In the genomic region with DNA sequence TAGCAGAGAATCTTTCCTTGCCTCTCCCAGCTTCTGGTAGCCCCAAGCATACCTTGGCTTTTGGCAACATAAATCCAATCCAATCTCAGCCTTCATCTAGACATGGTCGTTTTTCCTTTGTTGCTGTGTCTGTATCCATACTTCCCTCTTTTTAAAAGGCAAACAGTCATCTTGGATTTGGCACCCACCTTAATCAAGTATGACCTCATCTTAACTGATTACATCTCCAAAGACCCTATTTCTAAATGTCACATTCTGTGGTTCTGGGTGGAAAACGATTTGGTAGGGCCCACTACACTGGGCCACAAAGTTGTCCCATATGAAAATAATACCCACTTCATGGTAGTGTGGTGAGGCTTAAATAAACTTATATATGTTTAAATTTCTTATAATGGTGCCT, we compare ENCODE assay signal across 8 cellular contexts. TPM values are rescaled to one million over a fixed set of nuclear protein-coding genes. Genes with fewer than 3 reads are reported as not detected.
DNase-seq lines count a peak whose midpoint lies in the region; ATAC-seq and TF ChIP-seq lines count a peak whose summit lies in the region.

No MANE protein-coding gene starts in this region.

- no peaks in the 10 kb centered on the region for H4K20me1 ChIP-seq in DOHH2 (ENCODE audit: control insufficient read depth, insufficient read depth, low read depth, low read length)

- H3K9me3 ChIP-seq in DOHH2 (ENCODE audit: control insufficient read depth, insufficient read depth, low read length) (no peaks in the 10 kb centered on the region), NT2/D1 (ENCODE audit: insufficient read depth, low read length) (no peaks in the 10 kb centered on the region), parathyroid adenoma (ENCODE audit: control insufficient read depth, low read length) (no peaks in the 10 kb centered on the region)

- peak overlapping the region; percentile 81 for H3K4me2 ChIP-seq in DOHH2 (ENCODE audit: low read length)
- H3K4me2 ChIP-seq in parathyroid adenoma (ENCODE audit: low read length) = peak overlapping the region; percentile 46

- H3K36me3 ChIP-seq in DOHH2 (ENCODE audit: control insufficient read depth, low read length) (peaks cover 51% of the 10 kb centered on the region), NT2/D1 (ENCODE audit: insufficient read depth, insufficient read length, low read length) (peaks cover 28% of the 10 kb centered on the region), parathyroid adenoma (ENCODE audit: control insufficient read depth, insufficient read depth, low read length) (no peaks in the 10 kb centered on the region)

- H3K9ac ChIP-seq in NT2/D1 (ENCODE audit: insufficient read length, low read depth) (peak overlapping the region; percentile 90), parathyroid adenoma (peak overlapping the region; percentile 35)

- peak overlapping the region; percentile 95 for H2AFZ ChIP-seq in parathyroid adenoma

- H3K4me3 ChIP-seq in DOHH2 (ENCODE audit: low read length) (peak overlapping the region; percentile 85), NT2/D1 (ENCODE audit: insufficient read length, low read depth) (peak overlapping the region; percentile 80), parathyroid adenoma (ENCODE audit: low read depth, low read length) (peak overlapping the region; percentile 69)

- H3K27ac ChIP-seq in DOHH2 (ENCODE audit: low read depth, low read length) (peak overlapping the region; percentile 77), epithelial cell of prostate (peak overlapping the region; percentile 79), parathyroid adenoma (no peak overlapping the region)

- H3K79me2 ChIP-seq in DOHH2 (ENCODE audit: control insufficient read depth, low read length) (peaks cover 39% of the 10 kb centered on the region), parathyroid adenoma (peaks cover 7% of the 10 kb centered on the region)

- H3K4me1 ChIP-seq in DOHH2 (ENCODE audit: control insufficient read depth, low read length) (peaks cover 29% of the 10 kb centered on the region), NT2/D1 (ENCODE audit: insufficient read depth, insufficient read length) (no peaks in the 10 kb centered on the region), parathyroid adenoma (no peaks in the 10 kb centered on the region)

- DNase-seq in NT2/D1 (ENCODE audit: low read depth, low spot score) = no peak
- no peak for DNase-seq in epithelial cell of prostate (ENCODE audit: low read depth, low spot score)
- no peak for DNase-seq in mucosa of gallbladder (ENCODE audit: low spot score)
- DNase-seq in left lobe of liver (ENCODE audit: low spot score) = no peak
- no peak for DNase-seq in NCI-H146 treated with DMSO at 0.1 percent for 48 hours (lab: John Stamatoyannopoulos, UW; ENCODE audit: unreplicated experiment)
- no peak for DNase-seq in HK-2 (ENCODE audit: unreplicated experiment)

- TF ChIP-seq CTCF in DOHH2 (IDR thresholded peaks at IDR 0.05; ENCODE audit: low read depth, low read length, poor library complexity, severe bottlenecking) = no peak
- no peak for TF ChIP-seq CTCF in parathyroid adenoma (IDR thresholded peaks at IDR 0.05)

- H3K27me3 ChIP-seq in DOHH2 (ENCODE audit: control insufficient read depth, low read length) (no peaks in the 10 kb centered on the region), NT2/D1 (ENCODE audit: insufficient read depth, insufficient read length) (no peaks in the 10 kb centered on the region), parathyroid adenoma (ENCODE audit: control insufficient read depth, insufficient read depth, low read length) (no peaks in the 10 kb centered on the region)

- H3K9me2 ChIP-seq in DOHH2 (replicated peaks; ENCODE audit: control insufficient read depth, low read length) = no peaks in the 10 kb centered on the region

- ATAC-seq in left lobe of liver = no peak

- H3F3A ChIP-seq in DOHH2 (ENCODE audit: control insufficient read depth, insufficient read depth) = peaks cover 16% of the 10 kb centered on the region; the same call in 1 of the 2 replicates

RNA-seq across cellular contexts. Expression of a gene that starts 0.9 kb away (rescaled TPM):
- total RNA-seq in mucosa of gallbladder (14.0 TPM), left lobe of liver (4.7 TPM)

RNA-seq across cellular contexts. Expression of a gene that starts 15.9 kb away (rescaled TPM):
- total RNA-seq in mucosa of gallbladder (48.1 TPM), left lobe of liver (53.4 TPM)

RNA-seq across cellular contexts. Expression of a gene that starts 19.7 kb away (rescaled TPM):
- 0.29 TPM for total RNA-seq in mucosa of gallbladder
- 757 TPM for total RNA-seq in left lobe of liver

RNA-seq across cellular contexts. Expression of a gene that starts 51.2 kb away (rescaled TPM):
- total RNA-seq in mucosa of gallbladder (not detected), left lobe of liver (102 TPM)

RNA-seq across cellular contexts. Expression of a gene that starts 57.8 kb away (rescaled TPM):
- 8.4 TPM for total RNA-seq in mucosa of gallbladder
- total RNA-seq in left lobe of liver = 11,492 TPM

Comparison
In these comparisons a context has a peak if more than half of its experiments do, and no peak if none do; other contexts are left out.
1. RNA of a gene that starts 19.7 kb away (total RNA-seq): 757 TPM in left lobe of liver (single experiment); 0.29 TPM in mucosa of gallbladder (single experiment); every median in the first group is over 100 times any median in the second.
2. Peak in every context shown above with its lines, with median percentiles within 50 percentile points of each other: H3K4me3 ChIP-seq.